Comparison of ENCODE assay signal across 1 cellular context in genomic region chr10:871951-872403, GRCh38.
TF ChIP-seq lines count a peak whose summit lies in the region.

No MANE protein-coding gene starts in this region.

TF ChIP-seq in H1, 55 proteins besides CTCF, POLR2A, EP300 and RAD21:
- TF ChIP-seq RNF2 (IDR thresholded peaks at IDR 0.05; ENCODE audit: borderline replicate concordance, low read depth, low read length, missing control alignments, poor library complexity, severe bottlenecking), result no peak
- no peak for TF ChIP-seq TBP (IDR thresholded peaks at IDR 0.05; ENCODE audit: low read depth, low read length)
- no peak for TF ChIP-seq TCF12 (IDR thresholded peaks at IDR 0.05; ENCODE audit: low read depth, low read length)
- no peak for TF ChIP-seq SIN3A (conservative IDR thresholded peaks at IDR 0.05 in 1 of 2, IDR thresholded peaks at IDR 0.05 in 1 of 2; ENCODE audit: low read depth in 1 of 2, low read length in 2 of 2)
- TF ChIP-seq BCL11A (IDR thresholded peaks at IDR 0.05; ENCODE audit: low read depth in 2 of 2, low read length in 2 of 2), result no peak
- no peak for TF ChIP-seq SP1 (IDR thresholded peaks at IDR 0.05; ENCODE audit: low read depth, low read length)
- TF ChIP-seq POLR2AphosphoS5 (IDR thresholded peaks at IDR 0.05; ENCODE audit: low read depth, low read length), result no peak
- TF ChIP-seq SIRT6 (IDR thresholded peaks at IDR 0.05; ENCODE audit: low read length), result no peak
- no peak for TF ChIP-seq CTBP2 (IDR thresholded peaks at IDR 0.05; ENCODE audit: borderline replicate concordance, insufficient read depth, insufficient read length, low read length)
- no peak for TF ChIP-seq ATF3 (IDR thresholded peaks at IDR 0.05; ENCODE audit: insufficient read depth, low read depth, low read length)
- no peak for TF ChIP-seq E2F6 (IDR thresholded peaks at IDR 0.05)
- no peak for TF ChIP-seq CHD7 (IDR thresholded peaks at IDR 0.05; ENCODE audit: insufficient replicate concordance, low read length)
- TF ChIP-seq TAF7 (optimal IDR thresholded peaks at IDR 0.05; ENCODE audit: borderline replicate concordance, low read depth, low read length), result no peak
- no peak for TF ChIP-seq RBBP5 (IDR thresholded peaks at IDR 0.05; ENCODE audit: borderline replicate concordance, low read depth, low read length)
- no peak for TF ChIP-seq CBX5 (IDR thresholded peaks at IDR 0.05; ENCODE audit: low read depth, low read length)
- no peak for TF ChIP-seq ATF2 (IDR thresholded peaks at IDR 0.05; ENCODE audit: low read length)
- no peak for TF ChIP-seq TEAD4 (IDR thresholded peaks at IDR 0.05; ENCODE audit: low read depth, low read length)
